8 cellular contexts compared by ENCODE assay signal in genomic region chr2:226215902-226216503, GRCh38.
DNase-seq lines count a peak whose midpoint lies in the region; ATAC-seq and FAIRE-seq lines count a peak whose summit lies in the region.

No MANE protein-coding gene starts in this region.

- peak; percentile 91 for FAIRE-seq in G401.6 (lab: Jason Lieb, UNC)

- no peaks in the 10 kb centered on the region for H3K27me3 Mint-ChIP-seq in activated naive CD8-positive, alpha-beta T cell treated with anti-CD3 and anti-CD28 coated beads, Interleukin-2, amount 50 U/mL, for 24 hours

- ATAC-seq in GM21737 (IDR thresholded peaks at IDR 0.05; ENCODE audit: unreplicated experiment), result peak; percentile 88
- ATAC-seq in activated naive CD8-positive, alpha-beta T cell treated with anti-CD3 and anti-CD28 coated beads, Interleukin-2, amount 50 U/mL, for 24 hours, result peak; percentile 75

- H3K4me3 ChIP-seq in Jurkat, Clone E6-1 (ENCODE audit: low read length), result no peak overlapping the region

- DNase-seq in Jurkat, Clone E6-1 (ENCODE audit: low read depth, low spot score), result peak; percentile 40
- peak; percentile 59 for DNase-seq in SKM-1 treated with dmso at 0.1 percent for 144 hours (lab: John Stamatoyannopoulos, UW; ENCODE audit: unreplicated experiment)
- DNase-seq in activated naive CD8-positive, alpha-beta T cell treated with anti-CD3 and anti-CD28 coated beads, Interleukin-2, amount 50 U/mL, for 24 hours, result peak; percentile 67
- DNase-seq in iPS DF 4.7 (ENCODE audit: extremely low read depth, low spot score), result peak; percentile 71
- DNase-seq in stimulated activated CD4-positive, alpha-beta T cell treated with anti-CD3 and anti-CD28 coated beads, Interleukin-2, amount 100 ng/mL, for 24 hours, result peak; percentile 59 to 70
- no peak for DNase-seq in NCI-H187 treated with DMSO at 0.1 percent for 48 hours (lab: John Stamatoyannopoulos, UW)

- H3K36me3 Mint-ChIP-seq in activated naive CD8-positive, alpha-beta T cell treated with anti-CD3 and anti-CD28 coated beads, Interleukin-2, amount 50 U/mL, for 24 hours (ENCODE audit: low read depth), result no peaks in the 10 kb centered on the region

- no peak overlapping the region for H3K4me3 Mint-ChIP-seq in activated naive CD8-positive, alpha-beta T cell treated with anti-CD3 and anti-CD28 coated beads, Interleukin-2, amount 50 U/mL, for 24 hours

- H3K27ac Mint-ChIP-seq in activated naive CD8-positive, alpha-beta T cell treated with anti-CD3 and anti-CD28 coated beads, Interleukin-2, amount 50 U/mL, for 24 hours, result no peak overlapping the region

- H3K4me1 Mint-ChIP-seq in activated naive CD8-positive, alpha-beta T cell treated with anti-CD3 and anti-CD28 coated beads, Interleukin-2, amount 50 U/mL, for 24 hours, result no peaks in the 10 kb centered on the region

- no peaks in the 10 kb centered on the region for H3K9me3 Mint-ChIP-seq in activated naive CD8-positive, alpha-beta T cell treated with anti-CD3 and anti-CD28 coated beads, Interleukin-2, amount 50 U/mL, for 24 hours
